8 cellular contexts compared by ENCODE assay signal in genomic region chr3:184262166-184262926, GRCh38. TPM values are rescaled to one million over a fixed set of nuclear protein-coding genes. Genes with fewer than 3 reads are reported as not detected.
DNase-seq lines count a peak whose midpoint lies in the region; ATAC-seq, FAIRE-seq and TF ChIP-seq lines count a peak whose summit lies in the region.

No MANE protein-coding gene starts in this region.

- H3K79me2 ChIP-seq in mesendoderm (ENCODE audit: control insufficient read depth, insufficient read depth, low read length) = no peaks in the 10 kb centered on the region

- H3K4ac ChIP-seq in mesendoderm (ENCODE audit: low read depth, low read length) = no peak overlapping the region

- H2BK15ac ChIP-seq in mesendoderm (replicated peaks; ENCODE audit: low read depth) = no peak overlapping the region

- no peak for TF ChIP-seq CTCF in ascending aorta (IDR thresholded peaks at IDR 0.05)

- H3K27me3 ChIP-seq in ascending aorta = peaks cover 26% of the 10 kb centered on the region
- peaks cover 19% of the 10 kb centered on the region for H3K27me3 ChIP-seq in mesendoderm (ENCODE audit: insufficient read depth, low read length, poor library complexity)

- H3K9ac ChIP-seq in mesendoderm (ENCODE audit: low read length) = peak overlapping the region; percentile 18

- no peak overlapping the region for H2AK5ac ChIP-seq in mesendoderm (ENCODE audit: low read length)

- H4K5ac ChIP-seq in mesendoderm (ENCODE audit: low read length) = no peak overlapping the region

- H3K4me1 ChIP-seq in ascending aorta (peaks cover 14 to 21% of the 10 kb centered on the region in 2 donors), mesendoderm (ENCODE audit: control insufficient read depth, low read depth, low read length) (no peaks in the 10 kb centered on the region)

- no CpG with 5 or more reads among the region's 51 CpGs for WGBS in mesendoderm (ENCODE audit: extremely low coverage, insufficient coverage, low lambda C conversion rate)

- H3K36me3 ChIP-seq in ascending aorta (no peaks in the 10 kb centered on the region), mesendoderm (ENCODE audit: control insufficient read depth, insufficient read depth, low read length) (no peaks in the 10 kb centered on the region)

- peak overlapping the region; percentile 29 for H3K4me2 ChIP-seq in mesendoderm (ENCODE audit: low read length)

- no peaks in the 10 kb centered on the region for H3K9me3 ChIP-seq in ascending aorta

- H2BK5ac ChIP-seq in mesendoderm (ENCODE audit: low read length) = no peak overlapping the region

- no peak overlapping the region for H3K18ac ChIP-seq in mesendoderm (ENCODE audit: low read length)

- H3K4me3 ChIP-seq in ascending aorta = peak overlapping the region; percentile 54 to 72
- no peak overlapping the region for H3K4me3 ChIP-seq in mesendoderm (ENCODE audit: low read length)

- no peak overlapping the region for H2BK120ac ChIP-seq in mesendoderm (ENCODE audit: low read depth, low read length)

- H3K27ac ChIP-seq in ascending aorta (no peak overlapping the region), mesendoderm (ENCODE audit: low read depth, low read length) (no peak overlapping the region)

- intact Hi-C loops in ascending aorta (cut with DNase I) = no loop called here

- DNase-seq in NCI-H748 (lab: John Stamatoyannopoulos, UW; ENCODE audit: unreplicated experiment) (peak; percentile 67), NCI-H748 treated with DMSO at 0.1 percent for 48 hours (lab: John Stamatoyannopoulos, UW) (no peak), NCI-H2227 treated with DMSO at 0.1 percent for 48 hours (lab: John Stamatoyannopoulos, UW) (peak; percentile 48), ascending aorta (ENCODE audit: low spot score in 2 of 2) (no peak), mesendoderm (peak; percentile 8), GM19239 (ENCODE audit: insufficient read length, low spot score) (no peak)

- no peak overlapping the region for H3K23ac ChIP-seq in mesendoderm (ENCODE audit: low read length)

- ATAC-seq in HG03139 (IDR thresholded peaks at IDR 0.05; ENCODE audit: unreplicated experiment) (no peak), HG02852 (IDR thresholded peaks at IDR 0.05; ENCODE audit: unreplicated experiment) (no peak)

- no peak overlapping the region for H4K8ac ChIP-seq in mesendoderm (ENCODE audit: low read depth, low read length)

- no peaks in the 10 kb centered on the region for H3K79me1 ChIP-seq in mesendoderm (ENCODE audit: low read length)

- FAIRE-seq in GM19239 (lab: Jason Lieb, UNC) = no peak

- H3K56ac ChIP-seq in mesendoderm (ENCODE audit: low read length) = peak overlapping the region; percentile 66

RNA-seq across cellular contexts. Expression of gene CAMK2N2, which starts 1.0 kb away (rescaled TPM):
- total RNA-seq in ascending aorta = not detected
- 7.3 TPM for polyA plus RNA-seq in mesendoderm (2013, experiment 1 of 2)
- polyA plus RNA-seq in mesendoderm (2013, experiment 2 of 2) = 7.3 TPM

RNA-seq across cellular contexts. Expression of gene EEF1AKMT4, which starts 12.9 kb away (rescaled TPM):
- 4.8 TPM for total RNA-seq in ascending aorta
- 9.7 TPM for polyA plus RNA-seq in mesendoderm (2013, experiment 1 of 2)
- polyA plus RNA-seq in mesendoderm (2013, experiment 2 of 2) = 9.8 TPM

RNA-seq across cellular contexts. Expression of gene ECE2, which starts 13.5 kb away (rescaled TPM):
- not detected for total RNA-seq in ascending aorta
- 0.10 TPM for polyA plus RNA-seq in mesendoderm (2013, experiment 1 of 2)
- 0.20 TPM for polyA plus RNA-seq in mesendoderm (2013, experiment 2 of 2)

RNA-seq across cellular contexts. Expression of gene ALG3, which starts 13.6 kb away (rescaled TPM):
- total RNA-seq in ascending aorta = 167 TPM
- 73.2 TPM for polyA plus RNA-seq in mesendoderm (2013, experiment 1 of 2)
- polyA plus RNA-seq in mesendoderm (2013, experiment 2 of 2) = 72.2 TPM

RNA-seq across cellular contexts. Expression of gene VWA5B2, which starts 33.0 kb away (rescaled TPM):
- 0.32 TPM for total RNA-seq in ascending aorta
- 0.01 TPM for polyA plus RNA-seq in mesendoderm (2013, experiment 1 of 2)
- polyA plus RNA-seq in mesendoderm (2013, experiment 2 of 2) = 0.03 TPM

Comparison
In these comparisons a context has a peak if more than half of its experiments do, and no peak if none do; other contexts are left out.
1. DNase-seq: peak in NCI-H748 (single experiment), NCI-H2227 treated with DMSO at 0.1 percent for 48 hours (single experiment) and mesendoderm (single experiment); none in NCI-H748 treated with DMSO at 0.1 percent for 48 hours (single experiment), ascending aorta (0 of 2) and GM19239 (single experiment).